In the genomic region with DNA sequence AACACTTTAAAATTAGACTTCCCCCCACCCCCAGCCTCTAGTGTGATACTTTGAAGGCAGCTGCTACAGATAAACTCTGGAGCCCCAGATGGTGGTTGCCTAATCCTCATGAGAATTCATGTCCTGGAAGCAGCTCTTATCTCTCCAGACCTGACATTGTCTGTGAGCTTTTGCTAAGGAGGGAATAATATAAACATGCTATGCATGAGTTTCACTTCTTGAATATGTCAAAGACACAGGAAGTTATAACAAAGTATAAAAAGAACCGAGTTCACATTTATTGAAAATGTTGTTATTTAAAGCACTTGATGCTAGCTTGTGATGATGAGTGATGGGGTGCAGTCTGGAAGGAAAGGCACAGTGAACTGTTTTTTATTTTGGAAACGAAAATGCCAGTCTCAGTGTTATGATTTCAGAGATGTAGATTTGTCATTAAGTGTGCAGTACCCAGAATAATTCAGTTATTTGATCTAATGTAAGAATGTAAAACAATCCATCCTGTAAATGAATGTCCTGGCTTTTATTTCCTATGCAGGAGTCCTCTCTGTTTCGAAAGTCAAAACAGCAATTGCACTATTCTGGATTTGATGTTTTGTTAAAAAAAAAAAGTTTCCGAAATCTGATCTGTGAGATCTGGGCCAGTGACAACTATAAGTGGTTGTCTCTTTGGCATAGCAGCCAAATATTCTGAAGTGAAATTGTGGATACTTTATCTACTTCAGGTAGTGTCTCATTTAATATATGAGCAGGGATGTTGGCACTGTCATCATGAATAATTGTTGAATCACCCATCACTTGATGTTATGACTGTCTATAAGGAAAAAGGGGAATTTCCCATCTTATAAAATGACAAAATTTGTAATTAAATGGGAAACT, we compare ENCODE assay signal across 8 cellular contexts.
DNase-seq lines count a peak whose midpoint lies in the region; ATAC-seq and TF ChIP-seq lines count a peak whose summit lies in the region.

No MANE protein-coding gene starts in this region.

- peak overlapping the region; percentile 17 for H3K4me3 ChIP-seq in GM12865 (ENCODE audit: low read depth, low read length)
- H3K4me3 ChIP-seq in lower leg skin (ENCODE audit: low read depth, poor library complexity, severe bottlenecking) = no peak overlapping the region

- H2BK120ac ChIP-seq in H9 (ENCODE audit: low read depth, low read length, poor library complexity, severe bottlenecking) = no peak overlapping the region

- H4K8ac ChIP-seq in H9 (replicated peaks; ENCODE audit: insufficient read length, low read depth, low read length) = no peak overlapping the region

- H3K79me1 ChIP-seq in H9 (ENCODE audit: insufficient read depth, low read depth, low read length, poor library complexity, severe bottlenecking) = no peaks in the 10 kb centered on the region

- no peak overlapping the region for H3K27ac ChIP-seq in H9 (ENCODE audit: insufficient read length, low read depth, low read length)

- no CpG with 5 or more reads among the region's 4 CpGs for WGBS in H9 (ENCODE audit: extremely low coverage, insufficient read length, low lambda C conversion rate)
- 62 to 66% methylated on average over 4 of the region's 4 CpGs for WGBS in lower leg skin, 2 donors

- no peaks in the 10 kb centered on the region; a peak in 2 of 7 replicates for H3K36me3 Mint-ChIP-seq in H9 (ENCODE audit: insufficient read depth in 1 of 3, low read depth in 3 of 3)
- H3K36me3 Mint-ChIP-seq in effector memory CD8-positive, alpha-beta T cell (ENCODE audit: insufficient read depth) = no peaks in the 10 kb centered on the region

- H3K18ac ChIP-seq in H9 (ENCODE audit: insufficient read length, low read depth, low read length) = no peak overlapping the region

- H3K27me3 Mint-ChIP-seq in H9 (ENCODE audit: low read depth) = no peaks in the 10 kb centered on the region
- no peaks in the 10 kb centered on the region for H3K27me3 Mint-ChIP-seq in effector memory CD8-positive, alpha-beta T cell

- H2BK20ac ChIP-seq in H9 (ENCODE audit: low read depth, low read length, poor library complexity, severe bottlenecking) = no peak overlapping the region

- H2AFZ ChIP-seq in H9 (ENCODE audit: low read length) = no peak overlapping the region

- H3K4me1 Mint-ChIP-seq in H9 = peaks cover 59 to 78% of the 10 kb centered on the region in 2 experiments
- peaks cover 19 to 43% of the 10 kb centered on the region in 2 donors for H3K4me1 Mint-ChIP-seq in effector memory CD8-positive, alpha-beta T cell (ENCODE audit: low read depth in 2 of 2)

- peaks cover 9% of the 10 kb centered on the region; the same call in 1 of the 2 replicates for H3K4me1 ChIP-seq in H9 (ENCODE audit: insufficient read depth, low read length)

- intact Hi-C loops in lower leg skin (cut with DNase I; ENCODE audit: low total_unique reads) = no loop called here

- H2BK12ac ChIP-seq in H9 (ENCODE audit: insufficient read length, low read depth, low read length) = no peak overlapping the region

- TF ChIP-seq CTCF in GM12865 (IDR thresholded peaks at IDR 0.05; ENCODE audit: insufficient read depth, low read depth, low read length, missing control alignments) = no peak
- no peak for TF ChIP-seq CTCF in H9 (conservative IDR thresholded peaks at IDR 0.05)
- TF ChIP-seq CTCF in lower leg skin (IDR thresholded peaks at IDR 0.05) = no peak

- H3K23ac ChIP-seq in H9 (ENCODE audit: insufficient read length, low read depth, low read length) = no peak overlapping the region

- no peaks in the 10 kb centered on the region for H3K27me3 ChIP-seq in H9 (ENCODE audit: insufficient read depth, low read length)

- H3K4me2 ChIP-seq in H9 (ENCODE audit: insufficient read depth, insufficient read length, low read length) = no peak overlapping the region

- H3K4ac ChIP-seq in H9 (ENCODE audit: low read depth, low read length) = no peak overlapping the region

- H4K20me1 ChIP-seq in H9 (ENCODE audit: control insufficient read depth, insufficient read depth, insufficient read length) = no peaks in the 10 kb centered on the region

- no peak overlapping the region for H3K9ac ChIP-seq in H9 (ENCODE audit: extremely low read depth, insufficient read length, low read length)

- no peak overlapping the region for H3K14ac ChIP-seq in H9 (ENCODE audit: insufficient read depth, low read length)

- DNase-seq in GM12865 (ENCODE audit: low read depth) = peak; percentile 70
- no peak for DNase-seq in H9
- DNase-seq in NCI-H69 (lab: John Stamatoyannopoulos, UW) = peak; percentile 37
- DNase-seq in effector memory CD8-positive, alpha-beta T cell = no peak
- DNase-seq in lower leg skin (ENCODE audit: low spot score in 2 of 2) = no peak
- DNase-seq in DMS114 treated with DMSO at 0.1 percent for 48 hours (lab: John Stamatoyannopoulos, UW; ENCODE audit: unreplicated experiment) = no peak

- H2BK15ac ChIP-seq in H9 (ENCODE audit: low read depth, low read length) = no peak overlapping the region

- no peaks in the 10 kb centered on the region for H3K23me2 ChIP-seq in H9 (ENCODE audit: insufficient read length, low read depth, low read length, poor library complexity, severe bottlenecking)

- no peak overlapping the region for H2BK5ac ChIP-seq in H9 (ENCODE audit: insufficient read length, low read length)

- no peak overlapping the region for H3K56ac ChIP-seq in H9 (ENCODE audit: insufficient read length, low read depth, low read length)

- peak; percentile 17 for ATAC-seq in effector memory CD8-positive, alpha-beta T cell (replicated peaks)
- no peak for ATAC-seq in HG03135 (IDR thresholded peaks at IDR 0.05; ENCODE audit: unreplicated experiment)
- ATAC-seq in HG03520 (IDR thresholded peaks at IDR 0.05; ENCODE audit: unreplicated experiment) = no peak

- H3T11ph ChIP-seq in H9 (ENCODE audit: low read length) = no peak overlapping the region

- no peak for TF ChIP-seq POLR2A in lower leg skin (IDR thresholded peaks at IDR 0.05)

- no peak overlapping the region for H3K4me3 Mint-ChIP-seq in H9
- no peak overlapping the region for H3K4me3 Mint-ChIP-seq in effector memory CD8-positive, alpha-beta T cell

- H3K9me3 Mint-ChIP-seq in H9 = no peaks in the 10 kb centered on the region
- no peaks in the 10 kb centered on the region for H3K9me3 Mint-ChIP-seq in effector memory CD8-positive, alpha-beta T cell

- H4K5ac ChIP-seq in H9 (ENCODE audit: insufficient read length, low read depth, low read length) = no peak overlapping the region

- H2AK5ac ChIP-seq in H9 (ENCODE audit: insufficient read length, low read length) = no peak overlapping the region

- H3K27ac Mint-ChIP-seq in H9 = peak overlapping the region in 2 of 3 experiments; percentile 4 to 23; a peak in 1 of 7 replicates
- peak overlapping the region in 1 of 2 donors; percentile 64 for H3K27ac Mint-ChIP-seq in effector memory CD8-positive, alpha-beta T cell

- H3K79me2 ChIP-seq in H9 (ENCODE audit: insufficient read depth, low read length) = no peaks in the 10 kb centered on the region

- no peaks in the 10 kb centered on the region for H3K9me3 ChIP-seq in H9 (ENCODE audit: control insufficient read depth, low read depth, low read length)

- no peak overlapping the region for H4K91ac ChIP-seq in H9 (ENCODE audit: insufficient read length, low read depth, low read length)

Comparison
In these comparisons a context has a peak if more than half of its experiments do, and no peak if none do; other contexts are left out.
1. DNase-seq: peak in GM12865 (single experiment) and NCI-H69 (single experiment); none in H9 (single experiment), effector memory CD8-positive, alpha-beta T cell (0 of 3), lower leg skin (0 of 2) and DMS114 treated with DMSO at 0.1 percent for 48 hours (single experiment).